In the genomic region with DNA sequence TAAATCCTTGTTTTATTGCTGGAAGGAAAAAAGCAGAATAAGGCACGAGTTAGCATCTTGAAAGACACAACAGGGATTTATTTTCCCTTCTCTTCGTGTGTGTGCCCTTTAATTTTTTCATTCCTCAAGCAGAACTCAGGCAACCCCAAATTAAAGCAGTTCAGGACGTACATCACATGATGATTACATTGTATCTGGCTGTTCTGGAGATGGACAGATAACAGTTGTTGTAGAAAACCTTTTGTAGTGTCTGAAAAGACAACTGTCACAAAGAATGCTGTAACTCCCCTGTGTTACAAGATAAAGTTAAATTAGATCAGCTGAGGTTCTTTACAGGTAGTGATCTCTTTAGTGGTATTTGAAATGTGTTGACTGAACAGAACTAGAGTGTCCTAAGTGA, we compare ENCODE assay signal across 17 cellular contexts. TPM values are rescaled to one million over a fixed set of nuclear protein-coding genes. Genes with fewer than 3 reads are reported as not detected.
DNase-seq lines count a peak whose midpoint lies in the region; TF ChIP-seq lines count a peak whose summit lies in the region.
"Had no signal": no experiment of that assay in that cellular context is flagged by ENCODE, and none has a peak within 500 bp of the region (broad histone marks: within the 10 kb centered on the region; RNA-seq: fewer than 3 reads in every experiment).

No MANE protein-coding gene starts in this region.

- TF ChIP-seq CTCF in dorsolateral prefrontal cortex (IDR thresholded peaks at IDR 0.05 in 54 of 56, conservative IDR thresholded peaks at IDR 0.05 in 2 of 56; ENCODE audit: low read depth in 1 of 56, partially characterized antibody in 56 of 56) = no peak
- no peak for TF ChIP-seq CTCF in osteocyte (IDR thresholded peaks at IDR 0.05)
- TF ChIP-seq CTCF in progenitor cell of endocrine pancreas (IDR thresholded peaks at IDR 0.05; ENCODE audit: unreplicated experiment) = no peak
- no peak for TF ChIP-seq CTCF in neural progenitor cell (IDR thresholded peaks at IDR 0.05)
- no peak for TF ChIP-seq CTCF in CD14-positive monocyte (IDR thresholded peaks at IDR 0.05)

- H3K27me3 ChIP-seq in GM23248 (replicated peaks; ENCODE audit: insufficient read depth) (no peaks in the 10 kb centered on the region), dorsolateral prefrontal cortex (no peaks in the 10 kb centered on the region), neural progenitor cell (no peaks in the 10 kb centered on the region)

- peaks cover 63% of the 10 kb centered on the region for H3K4me1 Mint-ChIP-seq in osteocyte (ENCODE audit: unreplicated experiment)
- H3K4me1 Mint-ChIP-seq in progenitor cell of endocrine pancreas (ENCODE audit: low read depth) = peaks cover 9% of the 10 kb centered on the region
- peaks cover 21% of the 10 kb centered on the region for H3K4me1 Mint-ChIP-seq in neural progenitor cell
- H3K4me1 Mint-ChIP-seq in CD14-positive monocyte = peaks cover 9% of the 10 kb centered on the region

- in situ Hi-C loops in GM23248 (cut with MboI) = no loop called here

- DNase-seq in GM23248 (no peak), NCI-H2227 treated with DMSO at 0.1 percent for 48 hours (lab: John Stamatoyannopoulos, UW) (peak; percentile 56), dorsolateral prefrontal cortex (no peak), osteocyte (ENCODE audit: extremely low spot score, unreplicated experiment) (no peak), progenitor cell of endocrine pancreas (ENCODE audit: low spot score, unreplicated experiment) (no peak), neural progenitor cell (ENCODE audit: low spot score) (no peak), CD14-positive monocyte (ENCODE audit: low spot score) (no peak), GM19240 (ENCODE audit: insufficient read length, low spot score) (no peak)
- DNase-seq: Calu3; CD4-positive, CD25-positive, alpha-beta regulatory T cell; DMS79; GOT3; KBM-7; NCI-H1048; NCI-H1694 treated with DMSO at 0.1 percent for 48 hours; NCI-H526 had no signal

- H3K4me1 ChIP-seq in GM23248 (ENCODE audit: insufficient read depth) = peaks cover 11% of the 10 kb centered on the region
- peaks cover 5% of the 10 kb centered on the region for H3K4me1 ChIP-seq in neural progenitor cell

- 44 to 47% methylated on average over 3 of the region's 3 CpGs for WGBS in GM23248 (ENCODE audit: low coverage in 1 of 2, low lambda C conversion rate in 2 of 2, missing lambda C conversion rate in 2 of 2), 2 experiments

- H3K27ac Mint-ChIP-seq in osteocyte (ENCODE audit: unreplicated experiment) (peak overlapping the region; percentile 75), progenitor cell of endocrine pancreas (no peak overlapping the region), neural progenitor cell (no peak overlapping the region), CD14-positive monocyte (peak overlapping the region in 1 of 7 donors; percentile 5)
- H3K27ac Mint-ChIP-seq: CD4-positive, CD25-positive, alpha-beta regulatory T cell had no signal

- H3K4me3 ChIP-seq in GM23248 (no peak overlapping the region), dorsolateral prefrontal cortex (peak overlapping the region in 2 of 59 donors; percentile 2 to 11), neural progenitor cell (no peak overlapping the region)
- H3K4me3 ChIP-seq: GM12878 had no signal

- no peak overlapping the region for H3K9ac ChIP-seq in GM23248
- H3K9ac ChIP-seq in neural progenitor cell = no peak overlapping the region

- H3K27me3 Mint-ChIP-seq in osteocyte (ENCODE audit: unreplicated experiment) = no peaks in the 10 kb centered on the region
- no peaks in the 10 kb centered on the region for H3K27me3 Mint-ChIP-seq in progenitor cell of endocrine pancreas
- peaks cover 3% of the 10 kb centered on the region for H3K27me3 Mint-ChIP-seq in neural progenitor cell (ENCODE audit: insufficient read depth, low read depth)
- H3K27me3 Mint-ChIP-seq in CD14-positive monocyte (ENCODE audit: low read depth in 3 of 3) = no peaks in the 10 kb centered on the region
- H3K27me3 Mint-ChIP-seq: CD4-positive, CD25-positive, alpha-beta regulatory T cell had no signal

- H2AFZ ChIP-seq in GM23248 (peak overlapping the region; percentile 20; the same call in 1 of the 2 replicates), neural progenitor cell (replicated peaks) (no peak overlapping the region)

- H3K27ac ChIP-seq in GM23248 = no peak overlapping the region
- H3K27ac ChIP-seq in dorsolateral prefrontal cortex = peak overlapping the region in 46 of 59 donors; percentile 1 to 81 (median 46)
- H3K27ac ChIP-seq in neural progenitor cell = no peak overlapping the region

- H3K9me3 Mint-ChIP-seq in osteocyte (ENCODE audit: unreplicated experiment) (no peaks in the 10 kb centered on the region), progenitor cell of endocrine pancreas (ENCODE audit: low read depth) (no peaks in the 10 kb centered on the region), neural progenitor cell (no peaks in the 10 kb centered on the region), CD14-positive monocyte (peaks cover 0 to 1% (median 0%) of the 10 kb centered on the region in 7 donors)
- H3K9me3 Mint-ChIP-seq: CD4-positive, CD25-positive, alpha-beta regulatory T cell had no signal

- no peaks in the 10 kb centered on the region for H3K9me3 ChIP-seq in GM23248 (ENCODE audit: low read depth)
- no peaks in the 10 kb centered on the region for H3K9me3 ChIP-seq in neural progenitor cell (ENCODE audit: low read depth)

- no peaks in the 10 kb centered on the region for H3K79me2 ChIP-seq in GM23248 (ENCODE audit: insufficient read depth)
- H3K79me2 ChIP-seq in neural progenitor cell (ENCODE audit: low read depth) = peaks cover 6% of the 10 kb centered on the region

- H3K36me3 ChIP-seq in GM23248 (ENCODE audit: low read depth) (no peaks in the 10 kb centered on the region), neural progenitor cell (no peaks in the 10 kb centered on the region)

- no peak overlapping the region for H3K4me2 ChIP-seq in GM23248 (ENCODE audit: unreplicated experiment)
- H3K4me2 ChIP-seq in neural progenitor cell = no peak overlapping the region

- peaks cover 10% of the 10 kb centered on the region for H3K36me3 Mint-ChIP-seq in osteocyte (ENCODE audit: unreplicated experiment)
- H3K36me3 Mint-ChIP-seq in progenitor cell of endocrine pancreas (ENCODE audit: insufficient read depth) = peaks cover 5% of the 10 kb centered on the region
- peaks cover 13% of the 10 kb centered on the region for H3K36me3 Mint-ChIP-seq in neural progenitor cell
- H3K36me3 Mint-ChIP-seq in CD14-positive monocyte = peaks cover 55 to 71% of the 10 kb centered on the region in 2 donors
- H3K36me3 Mint-ChIP-seq: CD4-positive, CD25-positive, alpha-beta regulatory T cell had no signal

- intact Hi-C loops in dorsolateral prefrontal cortex (cut with DNase I) (no loop called here), CD14-positive monocyte (cut with micrococcal nuclease) (no loop called here)

- H4K20me1 ChIP-seq in GM23248 (ENCODE audit: insufficient read depth) (no peaks in the 10 kb centered on the region), neural progenitor cell (ENCODE audit: low read depth) (no peaks in the 10 kb centered on the region)

- H3F3A ChIP-seq in GM23248 (ENCODE audit: insufficient read depth) (peaks cover 8% of the 10 kb centered on the region), neural progenitor cell (ENCODE audit: low read depth) (peaks cover 4% of the 10 kb centered on the region)

- no peak overlapping the region for H3K4me3 Mint-ChIP-seq in osteocyte (ENCODE audit: unreplicated experiment)
- no peak overlapping the region for H3K4me3 Mint-ChIP-seq in progenitor cell of endocrine pancreas (ENCODE audit: low read depth)
- no peak overlapping the region for H3K4me3 Mint-ChIP-seq in neural progenitor cell
- no peak overlapping the region for H3K4me3 Mint-ChIP-seq in CD14-positive monocyte
- H3K4me3 Mint-ChIP-seq: CD4-positive, CD25-positive, alpha-beta regulatory T cell had no signal

- H3K9me2 ChIP-seq in GM23248 (ENCODE audit: insufficient read depth) = no peaks in the 10 kb centered on the region

RNA-seq across cellular contexts. Expression of a gene that starts 58.4 kb away (rescaled TPM):
- total RNA-seq in GM23248 (2014; rRNA removed; shearing (Covaris generic)) = 3.5 and 5.6 TPM in 2 replicates
- polyA plus RNA-seq in GM23248 (2016; fragmentation: Nextera tagmentation; extraction: Ambion mirVana) = 0.36 and 0.58 TPM in 2 replicates
- 100 to 1,000 TPM in 6 of 120 experiments, 10 to 100 TPM in 114; 20.2 to 179 (median 47.3) TPM for total RNA-seq in dorsolateral prefrontal cortex
- total RNA-seq in osteocyte = 19.8 and 20.2 TPM in 2 replicates
- 14.5 and 15.4 TPM in 2 replicates for total RNA-seq in progenitor cell of endocrine pancreas
- 21.0 and 25.5 TPM in 2 replicates for total RNA-seq in neural progenitor cell (ENCODE audit: low replicate concordance)
- polyA plus RNA-seq in CD14-positive monocyte = 1 to 10 TPM; 2.5 to 3.3 TPM

Comparison
In these comparisons a context has a peak if more than half of its experiments do, and no peak if none do; other contexts are left out.
1. H3K27ac ChIP-seq: peak in dorsolateral prefrontal cortex (46 of 59); none in GM23248 (single experiment) and neural progenitor cell (single experiment).